Comparison of ENCODE assay signal across 14 cellular contexts in the genomic region with DNA sequence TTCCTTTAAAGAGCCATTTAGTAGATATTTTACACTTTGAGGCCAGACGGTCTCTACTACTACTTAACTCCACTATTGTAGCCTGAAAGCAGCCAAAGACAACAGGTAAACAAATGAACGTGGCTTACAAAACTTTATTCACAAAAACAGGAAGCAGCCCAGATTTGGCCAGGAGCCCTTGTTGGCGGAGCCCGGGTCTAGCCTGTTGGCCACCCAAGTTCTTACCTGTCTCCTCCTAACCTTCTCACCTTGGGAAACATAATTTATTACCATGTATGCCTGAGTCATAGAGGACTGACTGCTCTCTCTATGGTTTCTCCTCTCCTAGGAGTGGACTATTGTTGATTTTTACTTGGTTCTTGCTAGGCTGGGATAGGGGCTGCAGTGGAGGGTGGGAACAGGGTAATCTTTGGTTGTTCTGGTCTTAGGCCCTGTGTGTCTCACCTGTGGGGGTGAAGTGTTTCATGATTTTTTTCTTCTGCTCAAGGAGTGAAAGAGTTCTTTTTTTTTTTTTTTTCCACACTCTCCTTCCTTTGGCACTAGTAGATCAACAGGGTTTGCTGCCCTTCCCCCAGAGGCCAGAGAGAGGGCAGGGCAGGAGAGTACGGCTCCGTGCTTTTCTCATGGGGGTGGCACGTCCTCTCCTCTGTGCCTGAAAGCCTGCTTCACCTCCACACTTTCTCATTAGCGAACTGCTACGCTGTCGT.
DNase-seq lines count a peak whose midpoint lies in the region; ATAC-seq, FAIRE-seq and TF ChIP-seq lines count a peak whose summit lies in the region.
"Had no signal": no experiment of that assay in that cellular context is flagged by ENCODE, and none has a peak within 500 bp of the region (broad histone marks: within the 10 kb centered on the region; RNA-seq: fewer than 3 reads in every experiment).

No MANE protein-coding gene starts in this region.

- H3K4me3 ChIP-seq in esophagus muscularis mucosa, result no peak overlapping the region
- no peak overlapping the region for H3K4me3 ChIP-seq in testis
- H3K4me3 ChIP-seq: BLaER1 treated with 17β-estradiol and CSF1 and Interleukin-3, amounts not matched to agents 10 nM and 100 nM; Peyer's patch; prostate gland; uterus had no signal

- H3K27ac Mint-ChIP-seq in neural crest cell (ENCODE audit: unreplicated experiment), result peak overlapping the region; percentile 43

- H3K27me3 ChIP-seq in esophagus muscularis mucosa, result no peaks in the 10 kb centered on the region
- H3K27me3 ChIP-seq in testis, result no peaks in the 10 kb centered on the region
- H3K27me3 ChIP-seq: BLaER1 treated with 17β-estradiol and CSF1 and Interleukin-3, amounts not matched to agents 10 nM and 100 nM; brain microvascular endothelial cell; Peyer's patch; uterus had no signal

- TF ChIP-seq CTCF in RWPE1 (conservative IDR thresholded peaks at IDR 0.05; ENCODE audit: low read depth) (no peak), esophagus muscularis mucosa (IDR thresholded peaks at IDR 0.05) (no peak), neural crest cell (conservative IDR thresholded peaks at IDR 0.05) (no peak), testis (IDR thresholded peaks at IDR 0.05) (no peak)

- TF ChIP-seq POLR2A in GM12891 (IDR thresholded peaks at IDR 0.05; ENCODE audit: low read depth, low read length) (no peak), esophagus muscularis mucosa (IDR thresholded peaks at IDR 0.05; ENCODE audit: low read depth) (no peak), testis (IDR thresholded peaks at IDR 0.05) (no peak)

- H3K36me3 ChIP-seq in esophagus muscularis mucosa, result peaks cover 0 to 10% (median 0%) of the 10 kb centered on the region in 4 donors
- no peaks in the 10 kb centered on the region for H3K36me3 ChIP-seq in testis (ENCODE audit: low read depth, missing control alignments)
- H3K36me3 ChIP-seq: brain microvascular endothelial cell, Peyer's patch, prostate gland, uterus had no signal

- no peak for FAIRE-seq in GM12891 (lab: Jason Lieb, UNC)
- FAIRE-seq: H54 had no signal

- no peaks in the 10 kb centered on the region for H3K9me3 Mint-ChIP-seq in neural crest cell

- ATAC-seq in HG02798 (IDR thresholded peaks at IDR 0.05; ENCODE audit: poor library complexity, unreplicated experiment), result no peak

- CTCF ChIA-PET in RWPE1 (lab: Yijun Ruan, JAX), result no interaction called here

- 54% methylated on average over 10 of the region's 10 CpGs for whole genome bisulfite sequencing in esophagus muscularis mucosa
- 62 to 64% methylated on average over 10 of the region's 10 CpGs for WGBS in testis, 2 donors

- H3K4me1 Mint-ChIP-seq in neural crest cell, result peaks cover 6% of the 10 kb centered on the region

- intact Hi-C loops in esophagus muscularis mucosa (cut with DNase I) (no loop called here), testis (cut with DNase I; ENCODE audit: low total_unique reads) (no loop called here)

- H3K4me3 Mint-ChIP-seq in neural crest cell, result no peak overlapping the region

- no peak for DNase-seq in GM12891 (ENCODE audit: insufficient read length, low spot score)
- DNase-seq in RWPE1 (ENCODE audit: low spot score), result peak; percentile 74
- peak; percentile 12 for DNase-seq in esophagus muscularis mucosa (ENCODE audit: extremely low spot score)
- DNase-seq in neural crest cell (ENCODE audit: low read depth, low spot score), result no peak
- DNase-seq in activated CD4-positive, alpha-beta T cell treated with anti-CD3 and anti-CD28 coated beads, Interleukin-2, amount 50 U/mL, for 1 hour, result no peak
- no peak for DNase-seq in anterior cingulate cortex (lab: John Stamatoyannopoulos, UW)
- DNase-seq in testis, result no peak
- DNase-seq: brain microvascular endothelial cell, Peyer's patch, uterus had no signal

- peaks cover 8% of the 10 kb centered on the region for H3K36me3 Mint-ChIP-seq in neural crest cell (ENCODE audit: low read depth)

- TF ChIP-seq EP300 in esophagus muscularis mucosa (IDR thresholded peaks at IDR 0.05), result no peak

- H3K27ac ChIP-seq in RWPE1 (no peak overlapping the region), esophagus muscularis mucosa (replicated peaks in 1 of 4) (peak overlapping the region in 1 of 4 donors; percentile 42), testis (no peak overlapping the region)
- H3K27ac ChIP-seq: brain microvascular endothelial cell, Peyer's patch, prostate gland had no signal

- POLR2A ChIA-PET in RWPE1 (lab: Yijun Ruan, JAX; ENCODE audit: low non-redundant PET), result no interaction called here

- H3K9me3 ChIP-seq in esophagus muscularis mucosa (no peaks in the 10 kb centered on the region), testis (no peaks in the 10 kb centered on the region)
- H3K9me3 ChIP-seq: Peyer's patch, prostate gland, uterus had no signal

- no peaks in the 10 kb centered on the region for H3K27me3 Mint-ChIP-seq in neural crest cell (ENCODE audit: low read depth)

- peaks cover 9 to 39% (median 34%) of the 10 kb centered on the region in 4 donors for H3K4me1 ChIP-seq in esophagus muscularis mucosa
- no peaks in the 10 kb centered on the region for H3K4me1 ChIP-seq in testis
- H3K4me1 ChIP-seq: prostate gland, uterus had no signal

TF ChIP-seq in GM12891, 5 proteins besides CTCF, POLR2A, EP300 and RAD21:
- TF ChIP-seq POLR2AphosphoS5 (IDR thresholded peaks at IDR 0.05; ENCODE audit: low read depth, low read length), result 0 out of 2 replicates have a peak, but pooled peaks have one; percentile 11
- no peak for TF ChIP-seq POU2F2 (IDR thresholded peaks at IDR 0.05; ENCODE audit: low read depth, low read length)
- TF ChIP-seq PAX5 (IDR thresholded peaks at IDR 0.05; ENCODE audit: insufficient read depth, low read length, severe bottlenecking), result no peak
- TF ChIP-seq TAF1 (IDR thresholded peaks at IDR 0.05; ENCODE audit: low read depth, low read length), result no peak
- no peak for TF ChIP-seq SPI1 (IDR thresholded peaks at IDR 0.05; ENCODE audit: low read depth, low read length)
TF ChIP-seq in GM12891: peak in this region for 1.

Comparison
In these comparisons a context has a peak if more than half of its experiments do, and no peak if none do; other contexts are left out.
1. DNase-seq: peak in RWPE1 (single experiment) and esophagus muscularis mucosa (single experiment); none in GM12891 (single experiment), neural crest cell (single experiment), activated CD4-positive, alpha-beta T cell treated with anti-CD3 and anti-CD28 coated beads, Interleukin-2, amount 50 U/mL, for 1 hour (single experiment), anterior cingulate cortex (0 of 58) and testis (single experiment).